ENCODE assay signal across 16 cellular contexts in genomic region chr1:160255761-160256300, GRCh38.
"Had no signal": no experiment of that assay in that cellular context is flagged by ENCODE, and none has a peak within 500 bp of the region (broad histone marks: within the 10 kb centered on the region; RNA-seq: fewer than 3 reads in every experiment).

No MANE protein-coding gene starts in this region.

- H3K4me3 Mint-ChIP-seq: activated CD4-positive, alpha-beta T cell treated with anti-CD3 and anti-CD28 coated beads, Interleukin-2, amount 10 ng/mL, durations not matched to agents 24 days and 14 days; activated CD8-positive, alpha-beta T cell treated with anti-CD3 and anti-CD28 coated beads for 36 hours; activated naive CD4-positive, alpha-beta T cell treated with anti-CD3 and anti-CD28 coated beads for 36 hours; effector memory CD8-positive, alpha-beta T cell had no signal

- ATAC-seq: activated CD8-positive, alpha-beta T cell treated with anti-CD3 and anti-CD28 coated beads for 36 hours; effector memory CD8-positive, alpha-beta T cell had no signal

- H3K27ac ChIP-seq: skin epidermis had no signal

- H3K4me3 ChIP-seq: right atrium auricular region, skin epidermis had no signal

- H3K27me3 Mint-ChIP-seq: activated CD4-positive, alpha-beta T cell treated with anti-CD3 and anti-CD28 coated beads, Interleukin-2, amount 10 ng/mL, durations not matched to agents 24 days and 14 days; activated CD8-positive, alpha-beta T cell treated with anti-CD3 and anti-CD28 coated beads for 36 hours; effector memory CD8-positive, alpha-beta T cell; progenitor cell of endocrine pancreas had no signal

- DNase-seq: activated CD4-positive, alpha-beta T cell treated with anti-CD3 and anti-CD28 coated beads, Interleukin-2, amount 10 ng/mL, durations not matched to agents 24 days and 14 days; activated CD4-positive, CD25-positive, alpha-beta regulatory T cell; activated CD8-positive, alpha-beta T cell treated with anti-CD3 and anti-CD28 coated beads for 36 hours; activated T-cell treated with anti-CD3 and anti-CD28 coated beads, Interleukin-2, amount 50 U/mL, for 1 hour; effector memory CD8-positive, alpha-beta T cell; hippocampal formation; left cardiac atrium; stimulated activated CD4-positive, alpha-beta T cell treated with anti-CD3 and anti-CD28 coated beads, Interleukin-15, amount 100 ng/mL, for 24 hours; stimulated activated CD4-positive, alpha-beta T cell treated with anti-CD3 and anti-CD28 coated beads, Interleukin-2, amount 100 ng/mL, for 48 hours; T-helper 1 cell; T-helper 9 cell had no signal

- H3K27me3 ChIP-seq: right atrium auricular region had no signal

- H3K36me3 ChIP-seq: right atrium auricular region had no signal

- H3K9me3 ChIP-seq: right atrium auricular region had no signal

- H3K27ac Mint-ChIP-seq: activated CD4-positive, alpha-beta T cell treated with anti-CD3 and anti-CD28 coated beads, Interleukin-2, amount 10 ng/mL, durations not matched to agents 24 days and 14 days; activated CD8-positive, alpha-beta T cell treated with anti-CD3 and anti-CD28 coated beads for 36 hours; activated naive CD4-positive, alpha-beta T cell treated with anti-CD3 and anti-CD28 coated beads for 36 hours; progenitor cell of endocrine pancreas had no signal

- H3K9me3 Mint-ChIP-seq: activated CD4-positive, alpha-beta T cell treated with anti-CD3 and anti-CD28 coated beads, Interleukin-2, amount 10 ng/mL, durations not matched to agents 24 days and 14 days; activated CD8-positive, alpha-beta T cell treated with anti-CD3 and anti-CD28 coated beads for 36 hours; activated naive CD4-positive, alpha-beta T cell treated with anti-CD3 and anti-CD28 coated beads for 36 hours; effector memory CD8-positive, alpha-beta T cell; neural crest cell had no signal
